12 cellular contexts compared by ENCODE assay signal in genomic region chr2:143132360-143132759, GRCh38. TPM values are rescaled to one million over a fixed set of nuclear protein-coding genes. Genes with fewer than 3 reads are reported as not detected.
DNase-seq lines count a peak whose midpoint lies in the region; ATAC-seq and TF ChIP-seq lines count a peak whose summit lies in the region.
"Had no signal": no experiment of that assay in that cellular context is flagged by ENCODE, and none has a peak within 500 bp of the region (broad histone marks: within the 10 kb centered on the region; RNA-seq: fewer than 3 reads in every experiment).

No MANE protein-coding gene starts in this region.

- H3K4me1 Mint-ChIP-seq in activated CD4-positive, alpha-beta T cell treated with anti-CD3 and anti-CD28 coated beads for 36 hours = peaks cover 58% of the 10 kb centered on the region
- H3K4me1 Mint-ChIP-seq in Calu3 (ENCODE audit: low read depth, unreplicated experiment) = no peaks in the 10 kb centered on the region

- no peaks in the 10 kb centered on the region for H3K27me3 Mint-ChIP-seq in activated CD4-positive, alpha-beta T cell treated with anti-CD3 and anti-CD28 coated beads for 36 hours
- no peaks in the 10 kb centered on the region for H3K27me3 Mint-ChIP-seq in Calu3 (ENCODE audit: unreplicated experiment)

- POLR2A ChIA-PET in activated CD4-positive, alpha-beta T cell treated with anti-CD3 and anti-CD28 coated beads for 36 hours (lab: Charles Lee) = interaction anchor here (0.6 kb wide), 1 partner anchor 558 kb away, joined by 3 read pairs; no protein-coding TSS in a partner anchor

- intact Hi-C loops in activated CD4-positive, alpha-beta T cell treated with anti-CD3 and anti-CD28 coated beads for 36 hours (cut with DNase I, micrococcal nuclease) = loop anchor here in 1 of 2 experiments (2.0 kb wide), 1 partner anchor 16 kb away; no protein-coding TSS in a partner anchor
- intact Hi-C loops in Calu3 (cut with micrococcal nuclease; ENCODE audit: unreplicated experiment) = no loop called here
- intact Hi-C loops in esophagus muscularis mucosa (cut with DNase I) = no loop called here
- intact Hi-C loops in body of pancreas (cut with DNase I) = no loop called here

- peak overlapping the region; percentile 21 to 59 for H3K4me3 ChIP-seq in neutrophil (ENCODE audit: low read depth in 1 of 2, low read length in 1 of 2)
- no peak overlapping the region for H3K4me3 ChIP-seq in esophagus muscularis mucosa
- no peak overlapping the region for H3K4me3 ChIP-seq in body of pancreas
- H3K4me3 ChIP-seq: A549, tibial artery had no signal

- H3K36me3 ChIP-seq in neutrophil (no peaks in the 10 kb centered on the region), esophagus muscularis mucosa (no peaks in the 10 kb centered on the region), body of pancreas (replicated peaks in 1 of 2; ENCODE audit: insufficient read depth in 1 of 2, low read depth in 2 of 2) (no peaks in the 10 kb centered on the region)
- H3K36me3 ChIP-seq: tibial artery had no signal

- H3K4me1 ChIP-seq in neutrophil (ENCODE audit: control insufficient read depth in 1 of 2, insufficient read depth in 1 of 2, low read depth in 1 of 2, low read length in 1 of 2) (peaks cover 76 to 81% of the 10 kb centered on the region in 2 experiments), esophagus muscularis mucosa (no peaks in the 10 kb centered on the region), body of pancreas (no peaks in the 10 kb centered on the region)
- H3K4me1 ChIP-seq: A549, tibial artery had no signal

- peak overlapping the region; percentile 71 for H3K4me3 Mint-ChIP-seq in activated CD4-positive, alpha-beta T cell treated with anti-CD3 and anti-CD28 coated beads for 36 hours
- H3K4me3 Mint-ChIP-seq in Calu3 (ENCODE audit: low read depth, unreplicated experiment) = no peak overlapping the region

- peaks cover 30% of the 10 kb centered on the region for H3K36me3 Mint-ChIP-seq in activated CD4-positive, alpha-beta T cell treated with anti-CD3 and anti-CD28 coated beads for 36 hours (ENCODE audit: low read depth)
- no peaks in the 10 kb centered on the region for H3K36me3 Mint-ChIP-seq in Calu3 (ENCODE audit: insufficient read depth, unreplicated experiment)

- H3K27me3 ChIP-seq in neutrophil (no peaks in the 10 kb centered on the region), esophagus muscularis mucosa (no peaks in the 10 kb centered on the region), body of pancreas (no peaks in the 10 kb centered on the region)
- H3K27me3 ChIP-seq: tibial artery had no signal

- peaks cover 2% of the 10 kb centered on the region for H3K9me3 Mint-ChIP-seq in activated CD4-positive, alpha-beta T cell treated with anti-CD3 and anti-CD28 coated beads for 36 hours (ENCODE audit: low read depth)
- no peaks in the 10 kb centered on the region for H3K9me3 Mint-ChIP-seq in Calu3 (ENCODE audit: low read depth, unreplicated experiment)

- TF ChIP-seq POLR2A in esophagus muscularis mucosa (IDR thresholded peaks at IDR 0.05; ENCODE audit: low read depth) (no peak), body of pancreas (IDR thresholded peaks at IDR 0.05) (no peak)

- WGBS in esophagus muscularis mucosa = 57% methylated on average over 3 of the region's 3 CpGs
- WGBS in body of pancreas, 2 donors = 44 to 63% methylated on average over 3 of the region's 3 CpGs

- peak; percentile 47 for ATAC-seq in activated CD4-positive, alpha-beta T cell treated with anti-CD3 and anti-CD28 coated beads for 36 hours
- ATAC-seq in HG03060 (IDR thresholded peaks at IDR 0.05; ENCODE audit: low read depth, unreplicated experiment) = peak; percentile 27
- ATAC-seq in body of pancreas = no peak
- ATAC-seq: A549 had no signal

- TF ChIP-seq CTCF in neutrophil (IDR thresholded peaks at IDR 0.05) (no peak), Calu3 (IDR thresholded peaks at IDR 0.05; ENCODE audit: unreplicated experiment) (no peak), esophagus muscularis mucosa (IDR thresholded peaks at IDR 0.05) (no peak), body of pancreas (IDR thresholded peaks at IDR 0.05) (no peak)

- no TSS peak for BruUV-seq in Calu3 (replicated peaks; lab: Mats Ljungman, UMichigan)

- no peak for TF ChIP-seq EP300 in esophagus muscularis mucosa (IDR thresholded peaks at IDR 0.05)

- H3K9me3 ChIP-seq in neutrophil = no peaks in the 10 kb centered on the region
- no peaks in the 10 kb centered on the region for H3K9me3 ChIP-seq in esophagus muscularis mucosa
- H3K9me3 ChIP-seq in body of pancreas = no peaks in the 10 kb centered on the region
- H3K9me3 ChIP-seq: A549, tibial artery had no signal

- H3K27ac ChIP-seq in neutrophil = peak overlapping the region; percentile 95
- no peak overlapping the region for H3K27ac ChIP-seq in esophagus muscularis mucosa (replicated peaks in 1 of 4)
- H3K27ac ChIP-seq in body of pancreas = no peak overlapping the region
- H3K27ac ChIP-seq: A549, tibial artery had no signal

- CTCF ChIA-PET in activated CD4-positive, alpha-beta T cell treated with anti-CD3 and anti-CD28 coated beads for 36 hours (lab: Charles Lee) = interaction anchor here (0.7 to 5.1 kb wide), 11 partner anchors 10 to 152 kb away, joined by 3 to 32 read pairs (median 4); no protein-coding TSS in a partner anchor
- CTCF ChIA-PET in Calu3 (lab: Charles Lee) = interaction anchor here (0.7 kb wide), 1 partner anchor 292 kb away, joined by 5 read pairs; no protein-coding TSS in a partner anchor

- peak overlapping the region; percentile 84 for H3K27ac Mint-ChIP-seq in activated CD4-positive, alpha-beta T cell treated with anti-CD3 and anti-CD28 coated beads for 36 hours
- no peak overlapping the region for H3K27ac Mint-ChIP-seq in Calu3 (ENCODE audit: unreplicated experiment)

- peak; percentile 54 for DNase-seq in activated CD4-positive, alpha-beta T cell treated with anti-CD3 and anti-CD28 coated beads for 36 hours
- DNase-seq in activated CD4-positive, alpha-beta T cell treated with anti-CD3 and anti-CD28 coated beads for 4 hours = no peak
- DNase-seq in UCSD-AML1 (lab: John Stamatoyannopoulos, UW; ENCODE audit: unreplicated experiment) (peak; percentile 14), Calu3 (no peak), esophagus muscularis mucosa (ENCODE audit: extremely low spot score) (no peak), body of pancreas (no peak)
- DNase-seq: NCI-H2081, SW 1271, tibial artery had no signal

RNA-seq across cellular contexts. Expression of gene ARHGAP15, which starts 3.1 kb away (rescaled TPM):
- total RNA-seq in activated CD4-positive, alpha-beta T cell treated with anti-CD3 and anti-CD28 coated beads for 36 hours = 10 to 100 TPM; 62.6 to 64.3 TPM
- total RNA-seq in Calu3 (2022) (1.2 TPM in 1 of 2 replicates, not detected in the other), esophagus muscularis mucosa (10 to 100 TPM in 1 of 4 donors, 1 to 10 TPM in 3; 5.4 to 13.3 (median 7.1) TPM), body of pancreas (1 to 10 TPM in 1 of 2 donors, not detected in 1; 1.3 TPM)

Comparison
In these comparisons a context has a peak if more than half of its experiments do, and no peak if none do; other contexts are left out.
1. DNase-seq: peak in activated CD4-positive, alpha-beta T cell treated with anti-CD3 and anti-CD28 coated beads for 36 hours (single experiment) and UCSD-AML1 (single experiment); none in activated CD4-positive, alpha-beta T cell treated with anti-CD3 and anti-CD28 coated beads for 4 hours (0 of 2), Calu3 (single experiment), esophagus muscularis mucosa (single experiment) and body of pancreas (0 of 4).
2. H3K4me3 ChIP-seq: peak in neutrophil (2 of 2); none in esophagus muscularis mucosa (0 of 4) and body of pancreas (0 of 2).
3. RNA of gene ARHGAP15, which starts 3.1 kb away (total RNA-seq): 62.6 to 64.3 TPM in activated CD4-positive, alpha-beta T cell treated with anti-CD3 and anti-CD28 coated beads for 36 hours; 5.4 to 13.3 TPM in esophagus muscularis mucosa, 1.3 TPM in body of pancreas and 1.2 TPM in Calu3; every median in the first group is over 4 times any median in the second.